ENCODE assay signal across 37 cellular contexts in the genomic region with DNA sequence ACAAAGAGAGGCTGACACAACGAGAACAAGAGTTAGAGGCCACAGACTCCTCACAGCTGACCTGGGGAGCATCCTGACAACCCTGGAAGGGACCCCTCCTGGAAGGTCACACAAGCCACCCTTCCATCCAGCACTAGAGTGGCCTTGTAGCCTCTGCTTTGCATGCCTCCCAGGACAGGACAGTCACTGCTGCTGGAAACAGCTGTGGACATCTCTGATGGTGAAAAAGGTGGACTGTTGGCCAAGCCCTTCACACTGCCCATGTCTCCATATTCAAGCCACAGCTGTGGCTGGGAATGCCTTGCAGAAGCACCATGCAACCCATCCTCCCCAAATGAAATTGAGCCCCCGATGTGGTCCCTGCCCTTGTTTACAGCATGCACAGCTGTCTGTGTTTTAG.
DNase-seq lines count a peak whose midpoint lies in the region; ATAC-seq, FAIRE-seq and TF ChIP-seq lines count a peak whose summit lies in the region.
"Had no signal": no experiment of that assay in that cellular context is flagged by ENCODE, and none has a peak within 500 bp of the region (broad histone marks: within the 10 kb centered on the region; RNA-seq: fewer than 3 reads in every experiment).

No MANE protein-coding gene starts in this region.

- H3K79me1 ChIP-seq in neuronal stem cell (ENCODE audit: low read depth, low read length) (no peaks in the 10 kb centered on the region), trophoblast cell (ENCODE audit: low read length) (no peaks in the 10 kb centered on the region)

- peak overlapping the region; percentile 83 for H3K18ac ChIP-seq in neuronal stem cell (ENCODE audit: low read length)
- no peak overlapping the region for H3K18ac ChIP-seq in trophoblast cell (ENCODE audit: low read length)

- peaks cover 22% of the 10 kb centered on the region for H3K27me3 Mint-ChIP-seq in T-helper 17 cell

- no peaks in the 10 kb centered on the region for H3K36me3 Mint-ChIP-seq in T-helper 17 cell (ENCODE audit: low read depth)
- no peaks in the 10 kb centered on the region for H3K36me3 Mint-ChIP-seq in activated naive CD4-positive, alpha-beta T cell treated with anti-CD3 and anti-CD28 coated beads, Interleukin-2, amount 50 U/mL, for 72 hours
- H3K36me3 Mint-ChIP-seq: CD14-positive monocyte; CD4-positive, alpha-beta memory T cell; CD4-positive, CD25-positive, alpha-beta regulatory T cell; CD8-positive, alpha-beta memory T cell; CD8-positive, alpha-beta T cell had no signal

- no peaks in the 10 kb centered on the region for H3K4me1 Mint-ChIP-seq in T-helper 17 cell
- H3K4me1 Mint-ChIP-seq: B cell; CD14-positive monocyte; CD4-positive, alpha-beta memory T cell; CD4-positive, CD25-positive, alpha-beta regulatory T cell; CD8-positive, alpha-beta memory T cell had no signal

- H3K4me3 ChIP-seq in RWPE2 (ENCODE audit: severe bottlenecking) (no peak overlapping the region), bronchial epithelial cell (ENCODE audit: low read depth, low read length) (no peak overlapping the region), neuronal stem cell (ENCODE audit: low read length in 2 of 2) (peak overlapping the region in 1 of 2 donors; percentile 38), trophoblast cell (ENCODE audit: low read depth, low read length) (peak overlapping the region; percentile 13), body of pancreas (no peak overlapping the region)
- H3K4me3 ChIP-seq: A549; BLaER1; BLaER1 treated with 17β-estradiol and CSF1 and Interleukin-3, amounts not matched to agents 10 nM and 100 nM had no signal

- H2AFZ ChIP-seq in neuronal stem cell (ENCODE audit: low read length) = no peak overlapping the region
- no peak overlapping the region for H2AFZ ChIP-seq in trophoblast cell (ENCODE audit: insufficient read depth, low read length, poor library complexity)

- no peak for ATAC-seq in RWPE2 (ENCODE audit: low read depth)
- ATAC-seq in T-helper 17 cell = no peak
- no peak for ATAC-seq in body of pancreas
- ATAC-seq in GM21529 (IDR thresholded peaks at IDR 0.05; ENCODE audit: unreplicated experiment) = no peak
- ATAC-seq in activated naive CD4-positive, alpha-beta T cell treated with anti-CD3 and anti-CD28 coated beads, Interleukin-2, amount 50 U/mL, for 72 hours = no peak
- ATAC-seq: A549; CD8-positive, alpha-beta T cell had no signal

- no peak overlapping the region for H3K9ac ChIP-seq in neuronal stem cell (ENCODE audit: low read depth, low read length, poor library complexity)
- H3K9ac ChIP-seq in trophoblast cell (ENCODE audit: low read length) = no peak overlapping the region
- H3K9ac ChIP-seq: BLaER1; BLaER1 treated with 17β-estradiol and CSF1 and Interleukin-3, amounts not matched to agents 10 nM and 100 nM had no signal

- H3K27ac Mint-ChIP-seq in T-helper 17 cell = no peak overlapping the region
- no peak overlapping the region for H3K27ac Mint-ChIP-seq in activated naive CD4-positive, alpha-beta T cell treated with anti-CD3 and anti-CD28 coated beads, Interleukin-2, amount 50 U/mL, for 72 hours
- H3K27ac Mint-ChIP-seq: B cell; CD14-positive monocyte; CD4-positive, alpha-beta memory T cell; CD4-positive, alpha-beta T cell; CD4-positive, CD25-positive, alpha-beta regulatory T cell; CD8-positive, alpha-beta memory T cell; CD8-positive, alpha-beta T cell had no signal

- H4K91ac ChIP-seq in neuronal stem cell (ENCODE audit: low read depth, low read length, poor library complexity) = no peak overlapping the region
- H4K91ac ChIP-seq in trophoblast cell (ENCODE audit: low read depth, low read length) = no peak overlapping the region

- H3K14ac ChIP-seq in neuronal stem cell (ENCODE audit: low read length) (peak overlapping the region; percentile 71), trophoblast cell (ENCODE audit: low read length) (no peak overlapping the region)

- no peaks in the 10 kb centered on the region for H3K27me3 ChIP-seq in RWPE2 (ENCODE audit: insufficient read depth, poor library complexity, severe bottlenecking)
- H3K27me3 ChIP-seq in bronchial epithelial cell (ENCODE audit: control insufficient read depth, insufficient read depth, low read length) = no peaks in the 10 kb centered on the region
- H3K27me3 ChIP-seq in neuronal stem cell (ENCODE audit: control insufficient read depth in 3 of 3, insufficient read depth in 3 of 3, low read depth in 1 of 3, low read length in 3 of 3) = no peaks in the 10 kb centered on the region
- H3K27me3 ChIP-seq in trophoblast cell (ENCODE audit: insufficient read depth, low read length) = no peaks in the 10 kb centered on the region
- H3K27me3 ChIP-seq in body of pancreas = no peaks in the 10 kb centered on the region
- H3K27me3 ChIP-seq: BE2C; BLaER1; BLaER1 treated with 17β-estradiol and CSF1 and Interleukin-3, amounts not matched to agents 10 nM and 100 nM had no signal

- H3K4me1 ChIP-seq in RWPE2 (ENCODE audit: insufficient read depth, poor library complexity, severe bottlenecking) (no peaks in the 10 kb centered on the region), neuronal stem cell (ENCODE audit: control insufficient read depth in 2 of 2, insufficient read depth in 1 of 2, low read depth in 1 of 2, low read length in 2 of 2) (no peaks in the 10 kb centered on the region), trophoblast cell (ENCODE audit: control insufficient read depth in 1 of 2, insufficient read depth in 2 of 2, low read length in 2 of 2) (no peaks in the 10 kb centered on the region), body of pancreas (no peaks in the 10 kb centered on the region)
- H3K4me1 ChIP-seq: A549; BE2C; BLaER1; BLaER1 treated with 17β-estradiol and CSF1 and Interleukin-3, amounts not matched to agents 10 nM and 100 nM; Caco-2 had no signal

- H3K9me3 ChIP-seq in RWPE2 (ENCODE audit: severe bottlenecking) (no peaks in the 10 kb centered on the region), neuronal stem cell (replicated peaks in 1 of 2; ENCODE audit: control insufficient read depth in 2 of 2, insufficient read depth in 1 of 2, low read depth in 1 of 2, low read length in 2 of 2) (peaks cover 0 to 4% of the 10 kb centered on the region in 2 donors), trophoblast cell (ENCODE audit: insufficient read depth, low read depth, low read length) (peaks cover 1% of the 10 kb centered on the region), T-helper 17 cell (ENCODE audit: control insufficient read depth, low read length, poor library complexity, severe bottlenecking) (no peaks in the 10 kb centered on the region), body of pancreas (no peaks in the 10 kb centered on the region)
- H3K9me3 ChIP-seq: A549, BE2C had no signal

- H3K36me3 ChIP-seq in RWPE2 (ENCODE audit: low read depth) = no peaks in the 10 kb centered on the region
- H3K36me3 ChIP-seq in bronchial epithelial cell (ENCODE audit: control insufficient read depth, insufficient read depth, low read length) = no peaks in the 10 kb centered on the region
- no peaks in the 10 kb centered on the region for H3K36me3 ChIP-seq in neuronal stem cell (replicated peaks in 1 of 2; ENCODE audit: control insufficient read depth in 2 of 2, insufficient read depth in 2 of 2, low read length in 2 of 2)
- H3K36me3 ChIP-seq in trophoblast cell (ENCODE audit: control insufficient read depth in 1 of 2, insufficient read depth in 2 of 2, low read length in 2 of 2) = no peaks in the 10 kb centered on the region
- no peaks in the 10 kb centered on the region for H3K36me3 ChIP-seq in body of pancreas (replicated peaks in 1 of 2; ENCODE audit: insufficient read depth in 1 of 2, low read depth in 2 of 2)
- H3K36me3 ChIP-seq: BE2C; BLaER1; BLaER1 treated with 17β-estradiol and CSF1 and Interleukin-3, amounts not matched to agents 10 nM and 100 nM had no signal

- H2BK12ac ChIP-seq in neuronal stem cell (ENCODE audit: low read length) = no peak overlapping the region
- no peak overlapping the region for H2BK12ac ChIP-seq in trophoblast cell (ENCODE audit: low read length)

- no peak for TF ChIP-seq CTCF in RWPE2 (IDR thresholded peaks at IDR 0.05; ENCODE audit: poor library complexity, severe bottlenecking)
- TF ChIP-seq CTCF in bronchial epithelial cell (IDR thresholded peaks at IDR 0.05; ENCODE audit: insufficient read depth, low read length, severe bottlenecking) = no peak
- TF ChIP-seq CTCF in body of pancreas (IDR thresholded peaks at IDR 0.05) = no peak

- no peak overlapping the region for H2BK120ac ChIP-seq in neuronal stem cell (ENCODE audit: low read depth, low read length)
- H2BK120ac ChIP-seq in trophoblast cell (ENCODE audit: insufficient read depth, low read length, poor library complexity) = no peak overlapping the region

- peak; percentile 55 for DNase-seq in RWPE2 (ENCODE audit: low spot score)
- DNase-seq in bronchial epithelial cell (ENCODE audit: low read depth) = no peak
- no peak for DNase-seq in neuronal stem cell (ENCODE audit: low spot score)
- no peak for DNase-seq in trophoblast cell
- DNase-seq in T-helper 17 cell = no peak
- DNase-seq in body of pancreas = no peak
- no peak for DNase-seq in activated naive CD4-positive, alpha-beta T cell treated with anti-CD3 and anti-CD28 coated beads, Interleukin-2, amount 50 U/mL, for 72 hours (ENCODE audit: low spot score in 2 of 2)
- DNase-seq: 8988T; ACHN; AML-193; BE2C; C1 segment of cervical spinal cord; Caco-2; Calu3; CD4-positive, alpha-beta memory T cell; CD4-positive, alpha-beta T cell; CD4-positive, CD25-positive, alpha-beta regulatory T cell; CD8-positive, alpha-beta memory T cell; CD8-positive, alpha-beta T cell; COR-L47; DMS 273 treated with DMSO at 0.1 percent for 48 hours; DMS153; DMS53; DMS79; DMS79 treated with DMSO at 0.1 percent for 48 hours; DND-41; EL had no signal

- H3K4me3 Mint-ChIP-seq in T-helper 17 cell = no peak overlapping the region
- H3K4me3 Mint-ChIP-seq: B cell; CD14-positive monocyte; CD4-positive, alpha-beta memory T cell; CD4-positive, alpha-beta T cell; CD4-positive, CD25-positive, alpha-beta regulatory T cell; CD8-positive, alpha-beta memory T cell; CD8-positive, alpha-beta T cell had no signal

- WGBS in neuronal stem cell (ENCODE audit: extremely low coverage in 2 of 2, insufficient read length in 2 of 2, insufficient replicate concordance in 1 of 2), 2 donors = no CpG with 5 or more reads among the region's 2 CpGs
- no CpG with 5 or more reads among the region's 2 CpGs for WGBS in trophoblast cell (ENCODE audit: extremely low coverage, insufficient coverage, insufficient read length)
- 44 to 46% methylated on average over 2 of the region's 2 CpGs for WGBS in body of pancreas, 2 donors

- no peak overlapping the region for H4K8ac ChIP-seq in neuronal stem cell (ENCODE audit: low read depth, low read length)
- H4K8ac ChIP-seq in trophoblast cell (ENCODE audit: low read depth, low read length) = no peak overlapping the region

- H3K79me2 ChIP-seq in trophoblast cell (ENCODE audit: control insufficient read depth, insufficient read depth, low read length, poor library complexity) = no peaks in the 10 kb centered on the region

- intact Hi-C loops in body of pancreas (cut with DNase I) = no loop called here

- FAIRE-seq in bronchial epithelial cell (lab: Jason Lieb, UNC) = peak; percentile 43
- FAIRE-seq: A204.1, A549, D721Med had no signal

- H3K27ac ChIP-seq in RWPE2 (ENCODE audit: poor library complexity, severe bottlenecking) (no peak overlapping the region), neuronal stem cell (replicated peaks; ENCODE audit: low read length) (no peak overlapping the region), trophoblast cell (ENCODE audit: low read depth, low read length) (no peak overlapping the region), body of pancreas (no peak overlapping the region)
- H3K27ac ChIP-seq: 22Rv1; A549; BLaER1; BLaER1 treated with 17β-estradiol and CSF1 and Interleukin-3, amounts not matched to agents 10 nM and 100 nM; C4-2B had no signal

- H4K12ac ChIP-seq in trophoblast cell (ENCODE audit: low read depth, low read length) = no peak overlapping the region

- H2BK15ac ChIP-seq in neuronal stem cell (ENCODE audit: low read length) = no peak overlapping the region

- no peaks in the 10 kb centered on the region for H3K9me3 Mint-ChIP-seq in activated naive CD4-positive, alpha-beta T cell treated with anti-CD3 and anti-CD28 coated beads, Interleukin-2, amount 50 U/mL, for 72 hours
- H3K9me3 Mint-ChIP-seq: CD4-positive, alpha-beta memory T cell; CD4-positive, alpha-beta T cell; CD8-positive, alpha-beta T cell had no signal

- no peak overlapping the region for H2AK5ac ChIP-seq in neuronal stem cell (ENCODE audit: low read depth, low read length)
- no peak overlapping the region for H2AK5ac ChIP-seq in trophoblast cell (ENCODE audit: low read length)

- H3K4ac ChIP-seq in neuronal stem cell (ENCODE audit: low read length) (no peak overlapping the region), trophoblast cell (ENCODE audit: low read depth, low read length) (no peak overlapping the region)

- H3K23ac ChIP-seq in neuronal stem cell (ENCODE audit: low read depth, low read length, poor library complexity) (no peak overlapping the region), trophoblast cell (ENCODE audit: low read length) (no peak overlapping the region)

- TF ChIP-seq POLR2A in body of pancreas (IDR thresholded peaks at IDR 0.05) = no peak

- no peak overlapping the region for H3K4me2 ChIP-seq in neuronal stem cell (ENCODE audit: insufficient read depth, low read length, poor library complexity, severe bottlenecking)
- no peak overlapping the region for H3K4me2 ChIP-seq in trophoblast cell (ENCODE audit: low read length)
- H3K4me2 ChIP-seq: A549; BLaER1; BLaER1 treated with 17β-estradiol and CSF1 and Interleukin-3, amounts not matched to agents 10 nM and 100 nM had no signal

- H2BK5ac ChIP-seq in neuronal stem cell (ENCODE audit: low read length) = no peak overlapping the region
- no peak overlapping the region for H2BK5ac ChIP-seq in trophoblast cell (ENCODE audit: low read depth, low read length, poor library complexity)
